ENCODE assay signal across 9 cellular contexts in the genomic region with DNA sequence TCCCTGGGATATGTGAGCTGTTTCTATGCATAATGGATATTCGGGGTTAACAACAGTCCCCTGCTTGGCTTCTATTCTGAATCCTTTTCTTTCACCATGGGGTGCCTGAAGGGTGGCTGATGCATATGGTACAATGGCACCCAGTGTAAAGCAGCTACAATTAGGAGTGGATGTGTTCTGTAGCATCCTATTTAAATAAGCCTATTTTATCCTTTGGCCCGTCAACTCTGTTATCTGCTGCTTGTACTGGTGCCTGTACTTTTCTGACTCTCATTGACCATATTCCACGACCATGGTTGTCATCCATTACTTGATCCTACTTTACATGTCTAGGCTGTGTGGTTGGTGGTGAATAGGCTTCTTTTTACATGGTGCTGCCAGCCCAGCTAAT. TPM values are rescaled to one million over a fixed set of nuclear protein-coding genes. Genes with fewer than 3 reads are reported as not detected.
DNase-seq lines count a peak whose midpoint lies in the region; ATAC-seq, FAIRE-seq and TF ChIP-seq lines count a peak whose summit lies in the region.
"Had no signal": no experiment of that assay in that cellular context is flagged by ENCODE, and none has a peak within 500 bp of the region (broad histone marks: within the 10 kb centered on the region; RNA-seq: fewer than 3 reads in every experiment).

No MANE protein-coding gene starts in this region.

- peaks cover 79% of the 10 kb centered on the region for H3K36me3 Mint-ChIP-seq in HFFc6 (ENCODE audit: low read depth)

- peak overlapping the region; percentile 90 for H3K4me3 ChIP-seq in A549
- H3K4me3 ChIP-seq in bronchial epithelial cell (ENCODE audit: low read depth, low read length) = peak overlapping the region; percentile 59
- H3K4me3 ChIP-seq in mucosa of stomach (ENCODE audit: low read length) = peak overlapping the region; percentile 65

- TF ChIP-seq EP300 in A549 (IDR thresholded peaks at IDR 0.05) = no peak

- H3K27me3 Mint-ChIP-seq in HFFc6 (ENCODE audit: insufficient read depth) = peaks cover 5% of the 10 kb centered on the region; the same call in 1 of the 2 replicates

- CTCF ChIA-PET in A549 (lab: Yijun Ruan, JAX) = interaction anchor here (1.0 to 3.2 kb wide), 4 partner anchors 24 to 115 kb away, joined by 3 to 20 read pairs (median 6); no protein-coding TSS in a partner anchor

- peak overlapping the region; percentile 83 for H3K27ac Mint-ChIP-seq in HFFc6

- peak overlapping the region; percentile 87 for H3K9ac ChIP-seq in mucosa of stomach (ENCODE audit: low read length)

- H3K27ac ChIP-seq in A549 = peak overlapping the region; percentile 98 to 99; a peak in 5 of 6 replicates

- H3K36me3 ChIP-seq in bronchial epithelial cell (ENCODE audit: control insufficient read depth, insufficient read depth, low read length) = peaks cover 12% of the 10 kb centered on the region
- H3K36me3 ChIP-seq in mucosa of stomach (ENCODE audit: control insufficient read depth, insufficient read depth, low read length) = peaks cover 3% of the 10 kb centered on the region

- H3K27me3 ChIP-seq in bronchial epithelial cell (ENCODE audit: control insufficient read depth, insufficient read depth, low read length) (no peaks in the 10 kb centered on the region), mucosa of stomach (ENCODE audit: control insufficient read depth, insufficient read depth, low read length) (no peaks in the 10 kb centered on the region)

- no peak for TF ChIP-seq RAD21 in A549 (conservative IDR thresholded peaks at IDR 0.05 in 1 of 2, IDR thresholded peaks at IDR 0.05 in 1 of 2)

- H3K4me1 ChIP-seq in A549 = 0 out of 3 replicates have a peak, but pooled peaks cover 5% of the 10 kb centered on the region
- peaks cover 10% of the 10 kb centered on the region for H3K4me1 ChIP-seq in mucosa of stomach (ENCODE audit: control insufficient read depth, insufficient read depth, low read length)

- H3K9me3 ChIP-seq in A549 (peaks cover 60% of the 10 kb centered on the region), mucosa of stomach (ENCODE audit: control insufficient read depth, low read length) (peaks cover 4% of the 10 kb centered on the region)

- TF ChIP-seq CTCF in A549 (IDR thresholded peaks at IDR 0.05) = no peak
- no peak for TF ChIP-seq CTCF in HFFc6 (IDR thresholded peaks at IDR 0.05)
- TF ChIP-seq CTCF in bronchial epithelial cell (IDR thresholded peaks at IDR 0.05; ENCODE audit: insufficient read depth, low read length, severe bottlenecking) = no peak

- peak overlapping the region; percentile 93 for H3K4me3 Mint-ChIP-seq in HFFc6

- H3K4me1 Mint-ChIP-seq in HFFc6 (ENCODE audit: low read depth) = peaks cover 42% of the 10 kb centered on the region

- peak overlapping the region; percentile 75 for H3K4me2 ChIP-seq in A549

- DNase-seq in A549 (ENCODE audit: low read depth in 1 of 2, low spot score in 1 of 2) (no peak), HFFc6 (no peak), bronchial epithelial cell (ENCODE audit: low read depth) (no peak), DMS153 (lab: John Stamatoyannopoulos, UW) (no peak), NCI-H510A treated with DMSO at 0.1 percent for 48 hours (lab: John Stamatoyannopoulos, UW) (no peak)
- DNase-seq: NCI-H2171 had no signal

- no peak for ATAC-seq in A549
- no peak for ATAC-seq in GM19023 (IDR thresholded peaks at IDR 0.05; ENCODE audit: unreplicated experiment)
- no peak for ATAC-seq in HG03095 (IDR thresholded peaks at IDR 0.05; ENCODE audit: unreplicated experiment)

- H3K9me3 Mint-ChIP-seq in HFFc6 = peaks cover 49% of the 10 kb centered on the region

- FAIRE-seq in A549 (lab: Jason Lieb, UNC) = no peak
- FAIRE-seq in bronchial epithelial cell (lab: Jason Lieb, UNC) = no peak

- TF ChIP-seq POLR2A in A549 (IDR thresholded peaks at IDR 0.05; ENCODE audit: low read length) = no peak

- POLR2A ChIA-PET in A549 (lab: Yijun Ruan, JAX) = interaction anchor here (1.1 to 3.2 kb wide), 4 partner anchors 8 to 137 kb away, joined by 3 to 58 read pairs (median 8); partner anchors contain the start of genes SELENOM and SMTN

- 46% methylated on average over 3 of the region's 3 CpGs for WGBS in A549 (ENCODE audit: missing lambda C conversion rate)

TF ChIP-seq in A549, 52 proteins besides CTCF, POLR2A, EP300 and RAD21:
- TF ChIP-seq SREBF2 (IDR thresholded peaks at IDR 0.05) (no peak), HOXB5 (CRISPR knock-in tag; IDR thresholded peaks at IDR 0.05) (no peak)
- TF ChIP-seq, protein P1, sequence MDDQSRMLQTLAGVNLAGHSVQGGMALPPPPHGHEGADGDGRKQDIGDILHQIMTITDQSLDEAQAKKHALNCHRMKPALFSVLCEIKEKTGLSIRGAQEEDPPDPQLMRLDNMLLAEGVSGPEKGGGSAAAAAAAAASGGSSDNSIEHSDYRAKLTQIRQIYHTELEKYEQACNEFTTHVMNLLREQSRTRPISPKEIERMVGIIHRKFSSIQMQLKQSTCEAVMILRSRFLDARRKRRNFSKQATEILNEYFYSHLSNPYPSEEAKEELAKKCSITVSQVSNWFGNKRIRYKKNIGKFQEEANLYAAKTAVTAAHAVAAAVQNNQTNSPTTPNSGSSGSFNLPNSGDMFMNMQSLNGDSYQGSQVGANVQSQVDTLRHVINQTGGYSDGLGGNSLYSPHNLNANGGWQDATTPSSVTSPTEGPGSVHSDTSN (IDR thresholded peaks at IDR 0.05) = no peak

RNA-seq across cellular contexts. Expression of gene TUG1, which starts 1.3 kb away (rescaled TPM):
- polyA plus RNA-seq in A549 (2011; rRNA removed) (104 and 120 TPM in 2 replicates), A549 (2017; fragmentation: RNase III; extraction: RNeasy Plus Mini Kit Qiagen cat#74134 plus additional on column Dnase treatment) (29.9 to 33.5 TPM (median 32.1 TPM) in 3 replicates)
- polyA plus RNA-seq in A549 (2012; cell fraction: cytosol; rRNA removed) = 21.6 and 23.3 TPM in 2 replicates
- 33.7 and 46.6 TPM in 2 replicates for polyA plus RNA-seq in A549 (2012; cell fraction: nucleus; rRNA removed)
- 32.3 and 34.6 TPM in 2 replicates for polyA minus RNA-seq in A549 (2011; rRNA and poly(A)+ RNA removed)
- 10 to 100 TPM; 49.8 to 61.8 (median 56.3) TPM for total RNA-seq in HFFc6 (2021; fragmentation: NEBNext Ultra II Directional; extraction: Animal tissue kit (Norgen Biotek cat#: 25700))
- total RNA-seq in bronchial epithelial cell = 24.5 and 34.9 TPM in 2 replicates

RNA-seq across cellular contexts. Expression of gene MORC2, which starts 1.8 kb away (rescaled TPM):
- 16.0 and 28.1 TPM in 2 replicates for polyA plus RNA-seq in A549 (2011; rRNA removed)
- 7.2 and 7.9 TPM in 2 replicates for polyA plus RNA-seq in A549 (2012; cell fraction: cytosol; rRNA removed)
- polyA plus RNA-seq in A549 (2012; cell fraction: nucleus; rRNA removed) = 15.2 and 19.3 TPM in 2 replicates
- 14.8 to 18.0 TPM (median 16.6 TPM) in 3 replicates for polyA plus RNA-seq in A549 (2017; fragmentation: RNase III; extraction: RNeasy Plus Mini Kit Qiagen cat#74134 plus additional on column Dnase treatment)
- polyA minus RNA-seq in A549 (2011; rRNA and poly(A)+ RNA removed) = 34.1 and 35.4 TPM in 2 replicates
- total RNA-seq in HFFc6 (2021; fragmentation: NEBNext Ultra II Directional; extraction: Animal tissue kit (Norgen Biotek cat#: 25700)) = 10 to 100 TPM; 22.0 to 30.5 (median 24.5) TPM
- total RNA-seq in bronchial epithelial cell = 11.0 and 12.6 TPM in 2 replicates
